In genomic region chr22:25449781-25450317, GRCh38 we compare ENCODE assay signal across 10 cellular contexts.
DNase-seq lines count a peak whose midpoint lies in the region; ATAC-seq and TF ChIP-seq lines count a peak whose summit lies in the region.
"Had no signal": no experiment of that assay in that cellular context is flagged by ENCODE, and none has a peak within 500 bp of the region (broad histone marks: within the 10 kb centered on the region; RNA-seq: fewer than 3 reads in every experiment).

No MANE protein-coding gene starts in this region.

- no peak overlapping the region for H3K27ac ChIP-seq in CD8-positive, alpha-beta T cell (ENCODE audit: low read depth, low read length)
- H3K27ac ChIP-seq: SJSA1 had no signal

- H3K4me3 ChIP-seq in CD8-positive, alpha-beta T cell (ENCODE audit: low read depth, low read length), result no peak overlapping the region
- peak overlapping the region; percentile 93 for H3K4me3 ChIP-seq in adipocyte (ENCODE audit: low read length)

- intact Hi-C loops in CD8-positive, alpha-beta T cell (cut with DNase I, micrococcal nuclease), result loop anchor here (2.0 to 10.0 kb wide), 8 partner anchors 45 to 1225 kb away; partner anchors contain the start of genes ASPHD2 (in 1 of the 2) and KIAA1671 (in 1 of the 2)

- H3K27me3 ChIP-seq in CD8-positive, alpha-beta T cell (ENCODE audit: insufficient read depth, low read length), result no peaks in the 10 kb centered on the region
- no peaks in the 10 kb centered on the region for H3K27me3 ChIP-seq in adipocyte (replicated peaks; ENCODE audit: control insufficient read depth, insufficient read depth, low read length)
- H3K27me3 ChIP-seq: SJSA1 had no signal

- H3K27ac Mint-ChIP-seq in CD8-positive, alpha-beta T cell, result peak overlapping the region; percentile 46
- H3K27ac Mint-ChIP-seq in IgD-negative memory B cell, result peak overlapping the region in 1 of 3 donors; percentile 93
- peak overlapping the region in 1 of 2 donors; percentile 98 for H3K27ac Mint-ChIP-seq in natural killer cell treated with Interleukin-12 subunit alpha and Interleukin-12 subunit beta and Interleukin-15 and Interleukin-18, amount 100 ng/mL, for 72 hours

- H3K4me1 Mint-ChIP-seq in CD8-positive, alpha-beta T cell (ENCODE audit: low read depth), result peaks cover 51% of the 10 kb centered on the region
- H3K4me1 Mint-ChIP-seq in IgD-negative memory B cell, result peaks cover 27 to 40% (median 37%) of the 10 kb centered on the region in 3 donors
- H3K4me1 Mint-ChIP-seq in natural killer cell treated with Interleukin-12 subunit alpha and Interleukin-12 subunit beta and Interleukin-15 and Interleukin-18, amount 100 ng/mL, for 72 hours (ENCODE audit: low read depth in 2 of 2), result peaks cover 36 to 44% of the 10 kb centered on the region in 2 donors

- H3K4me1 ChIP-seq in CD8-positive, alpha-beta T cell (ENCODE audit: insufficient read depth, low read length), result peaks cover 35% of the 10 kb centered on the region
- H3K4me1 ChIP-seq in adipocyte (ENCODE audit: control insufficient read depth, insufficient read depth, low read length), result peaks cover 29% of the 10 kb centered on the region

- no peak for DNase-seq in CD8-positive, alpha-beta T cell
- DNase-seq in adipocyte (ENCODE audit: low read depth) (no peak), anterior cingulate cortex (lab: John Stamatoyannopoulos, UW) (no peak), retina (no peak), NCI-H2171 treated with DMSO at 0.1 percent for 48 hours (lab: John Stamatoyannopoulos, UW) (no peak), NCI-H345 (lab: John Stamatoyannopoulos, UW) (no peak)
- DNase-seq in natural killer cell treated with Interleukin-12 subunit alpha and Interleukin-12 subunit beta and Interleukin-15 and Interleukin-18, amount 100 ng/mL, for 72 hours (ENCODE audit: low spot score), result no peak
- DNase-seq: activated effector memory CD4-positive, alpha-beta T cell treated with Interleukin-2 at 50 U/mL for 16 hours had no signal

- TF ChIP-seq CTCF in CD8-positive, alpha-beta T cell (IDR thresholded peaks at IDR 0.05), result no peak

- CTCF ChIA-PET in CD8-positive, alpha-beta T cell (lab: Charles Lee), result no interaction called here

- peaks cover 2% of the 10 kb centered on the region for H3K36me3 ChIP-seq in CD8-positive, alpha-beta T cell (ENCODE audit: insufficient read depth, low read length)
- H3K36me3 ChIP-seq in adipocyte (ENCODE audit: control insufficient read depth, insufficient read depth, low read length, severe bottlenecking), result peaks cover 7% of the 10 kb centered on the region

- POLR2A ChIA-PET in CD8-positive, alpha-beta T cell (lab: Charles Lee), result no interaction called here

- H3K9me3 Mint-ChIP-seq in CD8-positive, alpha-beta T cell, result no peaks in the 10 kb centered on the region
- no peaks in the 10 kb centered on the region for H3K9me3 Mint-ChIP-seq in IgD-negative memory B cell
- no peaks in the 10 kb centered on the region for H3K9me3 Mint-ChIP-seq in natural killer cell treated with Interleukin-12 subunit alpha and Interleukin-12 subunit beta and Interleukin-15 and Interleukin-18, amount 100 ng/mL, for 72 hours

- no peaks in the 10 kb centered on the region for H3K27me3 Mint-ChIP-seq in CD8-positive, alpha-beta T cell (ENCODE audit: low read depth)
- no peaks in the 10 kb centered on the region for H3K27me3 Mint-ChIP-seq in IgD-negative memory B cell
- no peaks in the 10 kb centered on the region for H3K27me3 Mint-ChIP-seq in natural killer cell treated with Interleukin-12 subunit alpha and Interleukin-12 subunit beta and Interleukin-15 and Interleukin-18, amount 100 ng/mL, for 72 hours

- peak overlapping the region; percentile 95 for H3K9ac ChIP-seq in adipocyte (ENCODE audit: low read length)

- peak overlapping the region; percentile 57 for H3K4me3 Mint-ChIP-seq in CD8-positive, alpha-beta T cell
- H3K4me3 Mint-ChIP-seq in IgD-negative memory B cell, result peak overlapping the region; percentile 82 to 99 (median 94)
- H3K4me3 Mint-ChIP-seq in natural killer cell treated with Interleukin-12 subunit alpha and Interleukin-12 subunit beta and Interleukin-15 and Interleukin-18, amount 100 ng/mL, for 72 hours, result peak overlapping the region; percentile 82

- H3K9me3 ChIP-seq in CD8-positive, alpha-beta T cell (ENCODE audit: low read length), result no peaks in the 10 kb centered on the region
- H3K9me3 ChIP-seq in adipocyte (ENCODE audit: control insufficient read depth, low read length), result no peaks in the 10 kb centered on the region
- H3K9me3 ChIP-seq: SJSA1 had no signal

- no peak for ATAC-seq in CD8-positive, alpha-beta T cell
- ATAC-seq in natural killer cell treated with Interleukin-12 subunit alpha and Interleukin-12 subunit beta and Interleukin-15 and Interleukin-18, amount 100 ng/mL, for 72 hours, result no peak

- peaks cover 28% of the 10 kb centered on the region for H3K36me3 Mint-ChIP-seq in CD8-positive, alpha-beta T cell
- H3K36me3 Mint-ChIP-seq in IgD-negative memory B cell, result peaks cover 4% of the 10 kb centered on the region
- H3K36me3 Mint-ChIP-seq in natural killer cell treated with Interleukin-12 subunit alpha and Interleukin-12 subunit beta and Interleukin-15 and Interleukin-18, amount 100 ng/mL, for 72 hours, result peaks cover 13% of the 10 kb centered on the region
